In genomic region chr6:88641178-88641903, GRCh38 we compare ENCODE assay signal across 10 cellular contexts.
DNase-seq lines count a peak whose midpoint lies in the region; ATAC-seq, FAIRE-seq and TF ChIP-seq lines count a peak whose summit lies in the region.
"Had no signal": no experiment of that assay in that cellular context is flagged by ENCODE, and none has a peak within 500 bp of the region (broad histone marks: within the 10 kb centered on the region; RNA-seq: fewer than 3 reads in every experiment).

No MANE protein-coding gene starts in this region.

- H3K27ac Mint-ChIP-seq in mesothelial cell of epicardium: peak overlapping the region; percentile 41
- H3K27ac Mint-ChIP-seq: activated CD4-positive, alpha-beta T cell treated with anti-CD3 and anti-CD28 coated beads, Interleukin-2, amount 10 ng/mL, durations not matched to agents 7 days and 5 days had no signal

- TF ChIP-seq POLR2A in suprapubic skin (IDR thresholded peaks at IDR 0.05): no peak

- no peaks in the 10 kb centered on the region for H3K9me3 Mint-ChIP-seq in mesothelial cell of epicardium
- H3K9me3 Mint-ChIP-seq: activated CD4-positive, alpha-beta T cell treated with anti-CD3 and anti-CD28 coated beads, Interleukin-2, amount 10 ng/mL, durations not matched to agents 7 days and 5 days had no signal

- no peaks in the 10 kb centered on the region for H3K36me3 ChIP-seq in suprapubic skin

- no peak overlapping the region for H3K4me3 Mint-ChIP-seq in mesothelial cell of epicardium
- H3K4me3 Mint-ChIP-seq: activated CD4-positive, alpha-beta T cell treated with anti-CD3 and anti-CD28 coated beads, Interleukin-2, amount 10 ng/mL, durations not matched to agents 7 days and 5 days had no signal

- DNase-seq in mesothelial cell of epicardium (ENCODE audit: low spot score in 2 of 2, unreplicated experiment in 2 of 2) (no peak), suprapubic skin (ENCODE audit: low spot score in 2 of 2) (no peak), RCC 7860 (ENCODE audit: low spot score) (no peak), ACHN (no peak), NCI-H2107 (lab: John Stamatoyannopoulos, UW) (no peak)
- DNase-seq: activated CD4-positive, alpha-beta T cell treated with anti-CD3 and anti-CD28 coated beads, Interleukin-2, amount 10 ng/mL, durations not matched to agents 7 days and 5 days; effector CD4-positive, alpha-beta T cell had no signal

- no peak for TF ChIP-seq EP300 in suprapubic skin (IDR thresholded peaks at IDR 0.05)

- in situ Hi-C loops in ACHN (cut with HindIII; ENCODE audit: low pct_ligation_motif_present, low pct_unique_long_range_greater_than_20kb, low sequenced_read_pairs): no loop called here

- H3K36me3 Mint-ChIP-seq in mesothelial cell of epicardium: peaks cover 1% of the 10 kb centered on the region

- no peak overlapping the region for H3K4me3 ChIP-seq in suprapubic skin

- 70% methylated on average over 7 of the region's 7 CpGs for WGBS in suprapubic skin

- H3K4me1 ChIP-seq in suprapubic skin: peaks cover 5% of the 10 kb centered on the region

- H3K27me3 ChIP-seq in suprapubic skin: no peaks in the 10 kb centered on the region

- no peak overlapping the region for H3K27ac ChIP-seq in suprapubic skin

- ATAC-seq in GM18870 (IDR thresholded peaks at IDR 0.05; ENCODE audit: unreplicated experiment) (peak; percentile 99), GM21786 (IDR thresholded peaks at IDR 0.05; ENCODE audit: unreplicated experiment) (peak; percentile 91), HG03558 (IDR thresholded peaks at IDR 0.05; ENCODE audit: extremely low read depth, unreplicated experiment) (peak; percentile 94)

- no peaks in the 10 kb centered on the region for H3K9me3 ChIP-seq in suprapubic skin

- peaks cover 16% of the 10 kb centered on the region for H3K4me1 Mint-ChIP-seq in mesothelial cell of epicardium
- H3K4me1 Mint-ChIP-seq: activated CD4-positive, alpha-beta T cell treated with anti-CD3 and anti-CD28 coated beads, Interleukin-2, amount 10 ng/mL, durations not matched to agents 7 days and 5 days had no signal

- TF ChIP-seq CTCF in mesothelial cell of epicardium (IDR thresholded peaks at IDR 0.05; ENCODE audit: unreplicated experiment): no peak
- TF ChIP-seq CTCF in suprapubic skin (IDR thresholded peaks at IDR 0.05): no peak

- no peak for FAIRE-seq in RCC 7860 (lab: Jason Lieb, UNC)

- H3K27me3 Mint-ChIP-seq in mesothelial cell of epicardium (ENCODE audit: low read depth): no peaks in the 10 kb centered on the region
- H3K27me3 Mint-ChIP-seq: activated CD4-positive, alpha-beta T cell treated with anti-CD3 and anti-CD28 coated beads, Interleukin-2, amount 10 ng/mL, durations not matched to agents 7 days and 5 days had no signal
